ENCODE assay signal across 8 cellular contexts in genomic region chr10:104274762-104275721, GRCh38. TPM values are rescaled to one million over a fixed set of nuclear protein-coding genes. Genes with fewer than 3 reads are reported as not detected.
A peak's percentile ranks its signal among the peaks of the same experiment; 100 is the strongest.
DNase-seq lines count a peak whose midpoint lies in the region; ATAC-seq and TF ChIP-seq lines count a peak whose summit lies in the region.

No MANE protein-coding gene starts in this region.

- DNase-seq in ELR (ENCODE audit: low read depth), result peak; percentile 48
- no peak for DNase-seq in HFFc6
- DNase-seq in RPMI8226, result peak; percentile 41
- DNase-seq in activated naive CD8-positive, alpha-beta T cell treated with anti-CD3 and anti-CD28 coated beads, Interleukin-2, amount 10 ng/mL, durations not matched to agents 7 days and 5 days, result peak; percentile 71
- DNase-seq in heart left ventricle, result peak in 3 of 5 donors; percentile 41 to 65 (median 44)
- DNase-seq in renal cortical epithelial cell (ENCODE audit: low read depth), result peak; percentile 44
- no peak for DNase-seq in NCI-H1694 treated with DMSO at 0.1 percent for 48 hours (lab: John Stamatoyannopoulos, UW)
- DNase-seq in NCI-H524 treated with DMSO at 0.1 percent for 48 hours (lab: John Stamatoyannopoulos, UW), result no peak

- 21 to 35% (median 27%) methylated on average over 41 to 42 of the region's 42 CpGs for WGBS in heart left ventricle, 4 donors

- H3K4me3 ChIP-seq in heart left ventricle, result peak overlapping the region in 1 of 12 donors; percentile 12

- H3K36me3 ChIP-seq in heart left ventricle, result no peaks in the 10 kb centered on the region

- H3K27me3 ChIP-seq in heart left ventricle, result peaks cover 0 to 14% (median 4%) of the 10 kb centered on the region in 9 donors

- H3K27me3 Mint-ChIP-seq in HFFc6 (ENCODE audit: insufficient read depth), result no peaks in the 10 kb centered on the region
- peaks cover 8% of the 10 kb centered on the region for H3K27me3 Mint-ChIP-seq in activated naive CD8-positive, alpha-beta T cell treated with anti-CD3 and anti-CD28 coated beads, Interleukin-2, amount 10 ng/mL, durations not matched to agents 7 days and 5 days

- intact Hi-C loops in heart left ventricle (cut with DNase I), result loop anchor here in 1 of 10 donors (5.0 kb wide), 1 partner anchor 77 kb away; the partner anchor contains the start of gene CFAP58

- H3K9me3 Mint-ChIP-seq in HFFc6, result no peaks in the 10 kb centered on the region
- H3K9me3 Mint-ChIP-seq in activated naive CD8-positive, alpha-beta T cell treated with anti-CD3 and anti-CD28 coated beads, Interleukin-2, amount 10 ng/mL, durations not matched to agents 7 days and 5 days, result no peaks in the 10 kb centered on the region

- no peak for TF ChIP-seq POLR2A in heart left ventricle (IDR thresholded peaks at IDR 0.05)

- no peak overlapping the region for H3K27ac ChIP-seq in heart left ventricle

- TF ChIP-seq CTCF in HFFc6 (IDR thresholded peaks at IDR 0.05) (peak; percentile 79), heart left ventricle (IDR thresholded peaks at IDR 0.05) (peak; percentile 57 to 86 (median 72))

- peaks cover 0 to 7% (median 0%) of the 10 kb centered on the region in 12 donors for H3K4me1 ChIP-seq in heart left ventricle

- H3K9me3 ChIP-seq in heart left ventricle, result no peaks in the 10 kb centered on the region

- peak overlapping the region; percentile 72 for H3K27ac Mint-ChIP-seq in HFFc6
- H3K27ac Mint-ChIP-seq in activated naive CD8-positive, alpha-beta T cell treated with anti-CD3 and anti-CD28 coated beads, Interleukin-2, amount 10 ng/mL, durations not matched to agents 7 days and 5 days, result no peak overlapping the region

- POLR2A ChIA-PET in activated naive CD8-positive, alpha-beta T cell treated with anti-CD3 and anti-CD28 coated beads, Interleukin-2, amount 10 ng/mL, durations not matched to agents 7 days and 5 days (lab: Charles Lee), result interaction anchor here (1.2 to 1.7 kb wide), 4 partner anchors 7 to 60 kb away, joined by 4 to 8 read pairs (median 6); partner anchors contain the start of gene CFAP43

- H3K36me3 Mint-ChIP-seq in HFFc6 (ENCODE audit: low read depth), result no peaks in the 10 kb centered on the region; the same call in 1 of the 2 replicates
- no peaks in the 10 kb centered on the region for H3K36me3 Mint-ChIP-seq in activated naive CD8-positive, alpha-beta T cell treated with anti-CD3 and anti-CD28 coated beads, Interleukin-2, amount 10 ng/mL, durations not matched to agents 7 days and 5 days

- H3K4me3 Mint-ChIP-seq in HFFc6, result peak overlapping the region; percentile 87; the same call in 1 of the 2 replicates
- peak overlapping the region; percentile 67 for H3K4me3 Mint-ChIP-seq in activated naive CD8-positive, alpha-beta T cell treated with anti-CD3 and anti-CD28 coated beads, Interleukin-2, amount 10 ng/mL, durations not matched to agents 7 days and 5 days

- peaks cover 30% of the 10 kb centered on the region for H3K4me1 Mint-ChIP-seq in HFFc6 (ENCODE audit: low read depth)
- peaks cover 3% of the 10 kb centered on the region for H3K4me1 Mint-ChIP-seq in activated naive CD8-positive, alpha-beta T cell treated with anti-CD3 and anti-CD28 coated beads, Interleukin-2, amount 10 ng/mL, durations not matched to agents 7 days and 5 days

- ATAC-seq in activated naive CD8-positive, alpha-beta T cell treated with anti-CD3 and anti-CD28 coated beads, Interleukin-2, amount 10 ng/mL, durations not matched to agents 7 days and 5 days (ENCODE audit: low read depth), result peak; percentile 75
- peak; percentile 55 to 82 (median 72) for ATAC-seq in heart left ventricle

RNA-seq across cellular contexts. Expression of gene GSTO2, which starts 6.1 kb away (rescaled TPM):
- 10 to 100 TPM in 4 of 6 experiments, 1 to 10 TPM in 2; 2.5 to 15.0 (median 12.3) TPM for total RNA-seq in HFFc6 (2021; fragmentation: NEBNext Ultra II Directional; extraction: Animal tissue kit (Norgen Biotek cat#: 25700))
- 1 to 10 TPM; 1.4 TPM for total RNA-seq in activated naive CD8-positive, alpha-beta T cell treated with anti-CD3 and anti-CD28 coated beads, Interleukin-2, amount 10 ng/mL, durations not matched to agents 7 days and 5 days
- total RNA-seq in heart left ventricle (1 to 10 TPM in 2 of 9 donors, under 1 TPM in 7; 0.59 to 1.9 (median 0.94) TPM), renal cortical epithelial cell (8.5 and 8.9 TPM in 2 replicates)
- under 1 TPM; 0.46 to 0.61 TPM for polyA plus RNA-seq in heart left ventricle

RNA-seq across cellular contexts. Expression of gene GSTO1, which starts 20.4 kb away (rescaled TPM):
- total RNA-seq in HFFc6 (2021; fragmentation: NEBNext Ultra II Directional; extraction: Animal tissue kit (Norgen Biotek cat#: 25700)), result 100 to 1,000 TPM; 213 to 242 (median 224) TPM
- 10 to 100 TPM; 92.2 to 97.7 TPM for total RNA-seq in activated naive CD8-positive, alpha-beta T cell treated with anti-CD3 and anti-CD28 coated beads, Interleukin-2, amount 10 ng/mL, durations not matched to agents 7 days and 5 days
- 100 to 1,000 TPM; 194 to 372 (median 209) TPM for total RNA-seq in heart left ventricle
- polyA plus RNA-seq in heart left ventricle, result 100 to 1,000 TPM; 434 to 699 TPM
- total RNA-seq in renal cortical epithelial cell, result 46.7 and 234 TPM in 2 replicates

RNA-seq across cellular contexts. Expression of gene CFAP43, which starts 42.9 kb away (rescaled TPM):
- total RNA-seq in HFFc6 (2021; fragmentation: NEBNext Ultra II Directional; extraction: Animal tissue kit (Norgen Biotek cat#: 25700)), result under 1 TPM in 1 of 6 experiments, not detected in 5; 0.14 TPM
- total RNA-seq in activated naive CD8-positive, alpha-beta T cell treated with anti-CD3 and anti-CD28 coated beads, Interleukin-2, amount 10 ng/mL, durations not matched to agents 7 days and 5 days, result under 1 TPM in 1 of 2 experiments, not detected in 1; 0.25 TPM
- under 1 TPM in 3 of 9 donors, not detected in 6; 0.19 to 0.84 (median 0.25) TPM for total RNA-seq in heart left ventricle
- under 1 TPM; 0.11 TPM for polyA plus RNA-seq in heart left ventricle
- total RNA-seq in renal cortical epithelial cell, result 0.52 and 4.7 TPM in 2 replicates

Comparison
In these comparisons a context has a peak if more than half of its experiments do, and no peak if none do; other contexts are left out.
1. DNase-seq: peak in ELR (single experiment), RPMI8226 (single experiment), activated naive CD8-positive, alpha-beta T cell treated with anti-CD3 and anti-CD28 coated beads, Interleukin-2, amount 10 ng/mL, durations not matched to agents 7 days and 5 days (single experiment), heart left ventricle (3 of 5) and renal cortical epithelial cell (single experiment); none in HFFc6 (single experiment), NCI-H1694 treated with DMSO at 0.1 percent for 48 hours (single experiment) and NCI-H524 treated with DMSO at 0.1 percent for 48 hours (single experiment).